15 cellular contexts compared by ENCODE assay signal in genomic region chr10:94043431-94043990, GRCh38. TPM values are rescaled to one million over a fixed set of nuclear protein-coding genes. Genes with fewer than 3 reads are reported as not detected.
A peak's percentile ranks its signal among the peaks of the same experiment; 100 is the strongest.
DNase-seq lines count a peak whose midpoint lies in the region; FAIRE-seq and TF ChIP-seq lines count a peak whose summit lies in the region.
"Had no signal": no experiment of that assay in that cellular context is flagged by ENCODE, and none has a peak within 500 bp of the region (broad histone marks: within the 10 kb centered on the region; RNA-seq: fewer than 3 reads in every experiment).

No MANE protein-coding gene starts in this region.

- H3K36me3 ChIP-seq in astrocyte (ENCODE audit: insufficient read depth, low read length) (no peaks in the 10 kb centered on the region), mucosa of rectum (ENCODE audit: control insufficient read depth in 2 of 2, insufficient read depth in 2 of 2, low read length in 2 of 2) (no peaks in the 10 kb centered on the region), uterus (no peaks in the 10 kb centered on the region), Caco-2 (ENCODE audit: control insufficient read depth, insufficient read depth, low read length) (no peaks in the 10 kb centered on the region)

- CTCF ChIA-PET in Caco-2 (lab: Charles Lee): no interaction called here

- no peaks in the 10 kb centered on the region for H3K27me3 Mint-ChIP-seq in astrocyte (ENCODE audit: low read depth, unreplicated experiment)
- H3K27me3 Mint-ChIP-seq in Caco-2 (ENCODE audit: insufficient read depth, unreplicated experiment): no peaks in the 10 kb centered on the region

- POLR2A ChIA-PET in Caco-2 (lab: Charles Lee): no interaction called here

- TF ChIP-seq POLR2A in H54 (IDR thresholded peaks at IDR 0.05; ENCODE audit: low read depth, low read length): no peak
- no peak for TF ChIP-seq POLR2A in uterus (IDR thresholded peaks at IDR 0.05)

- intact Hi-C loops in uterus (cut with DNase I; ENCODE audit: low total_unique reads) (no loop called here), Caco-2 (cut with micrococcal nuclease; ENCODE audit: unreplicated experiment) (no loop called here)

- no peak for TF ChIP-seq CTCF in astrocyte (IDR thresholded peaks at IDR 0.05; ENCODE audit: insufficient read depth, low read depth, low read length)
- TF ChIP-seq CTCF in uterus (IDR thresholded peaks at IDR 0.05): no peak
- no peak for TF ChIP-seq CTCF in Caco-2 (IDR thresholded peaks at IDR 0.05; ENCODE audit: insufficient read depth in 1 of 2, low read depth in 1 of 2, low read length in 1 of 2, severe bottlenecking in 1 of 2, unreplicated experiment in 1 of 2)

- H3K4me1 Mint-ChIP-seq in astrocyte (ENCODE audit: low read depth, unreplicated experiment) (peaks cover 8% of the 10 kb centered on the region), Caco-2 (ENCODE audit: low read depth, unreplicated experiment) (no peaks in the 10 kb centered on the region)

- no TSS peak for BruUV-seq in Caco-2 (replicated peaks; lab: Mats Ljungman, UMichigan)

- H3K4me1 ChIP-seq in astrocyte (ENCODE audit: insufficient read depth, low read length): peaks cover 18% of the 10 kb centered on the region
- peaks cover 14 to 33% of the 10 kb centered on the region in 2 donors for H3K4me1 ChIP-seq in mucosa of rectum (ENCODE audit: control insufficient read depth in 2 of 2, insufficient read depth in 2 of 2, low read length in 2 of 2)
- H3K4me1 ChIP-seq in uterus: no peaks in the 10 kb centered on the region
- peaks cover 8% of the 10 kb centered on the region; the same call in 1 of the 2 replicates for H3K4me1 ChIP-seq in Caco-2

- H3K9me3 Mint-ChIP-seq in astrocyte (ENCODE audit: unreplicated experiment): no peaks in the 10 kb centered on the region
- H3K9me3 Mint-ChIP-seq in Caco-2 (ENCODE audit: unreplicated experiment): no peaks in the 10 kb centered on the region

- H3K27me3 ChIP-seq in astrocyte (ENCODE audit: insufficient read depth, low read length) (no peaks in the 10 kb centered on the region), mucosa of rectum (ENCODE audit: control insufficient read depth in 2 of 2, insufficient read depth in 2 of 2, low read length in 2 of 2) (no peaks in the 10 kb centered on the region), uterus (no peaks in the 10 kb centered on the region), Caco-2 (replicated peaks; ENCODE audit: control insufficient read depth, insufficient read depth, low read length) (no peaks in the 10 kb centered on the region)

- FAIRE-seq in H54 (lab: Jason Lieb, UNC) (peak; percentile 45), astrocyte (lab: Jason Lieb, UNC) (no peak)
- FAIRE-seq: GM12878, GM18507, HTR-8/SVneo had no signal

- H2AFZ ChIP-seq in astrocyte (ENCODE audit: low read depth, low read length): no peak overlapping the region

- H3K9me3 ChIP-seq in astrocyte (ENCODE audit: insufficient read depth, low read depth, low read length): no peaks in the 10 kb centered on the region
- no peaks in the 10 kb centered on the region for H3K9me3 ChIP-seq in mucosa of rectum (ENCODE audit: control insufficient read depth in 2 of 2, low read length in 2 of 2)
- H3K9me3 ChIP-seq in uterus: no peaks in the 10 kb centered on the region
- no peaks in the 10 kb centered on the region for H3K9me3 ChIP-seq in Caco-2

- H3K27ac Mint-ChIP-seq in astrocyte (ENCODE audit: unreplicated experiment) (no peak overlapping the region), Caco-2 (ENCODE audit: unreplicated experiment) (no peak overlapping the region)

- H3K4me3 Mint-ChIP-seq in astrocyte (ENCODE audit: unreplicated experiment): no peak overlapping the region
- no peak overlapping the region for H3K4me3 Mint-ChIP-seq in Caco-2 (ENCODE audit: unreplicated experiment)

- DNase-seq in H54 (ENCODE audit: insufficient read length, low spot score) (no peak), astrocyte (ENCODE audit: low read depth) (no peak), uterus (no peak), NCI-H526 (lab: John Stamatoyannopoulos, UW) (no peak), NCI-H82 treated with DMSO at 0.1 percent for 48 hours (lab: John Stamatoyannopoulos, UW; ENCODE audit: unreplicated experiment) (no peak), Caco-2 (no peak)
- DNase-seq: DMS53, NCI-H187, NCI-H446 treated with DMSO at 0.1 percent for 48 hours, NCI-H774, SHP77 treated with DMSO at 0.1 percent for 48 hours had no signal

- no peak overlapping the region for H3K4me3 ChIP-seq in astrocyte (ENCODE audit: insufficient read depth, low read depth, low read length)
- H3K4me3 ChIP-seq in mucosa of rectum (ENCODE audit: low read length in 2 of 2): peak overlapping the region in 1 of 2 donors; percentile 45
- no peak overlapping the region for H3K4me3 ChIP-seq in uterus
- H3K4me3 ChIP-seq in Caco-2 (ENCODE audit: low read depth, low read length): no peak overlapping the region
- H3K4me3 ChIP-seq: GM12878 had no signal

- no peaks in the 10 kb centered on the region for H3K79me2 ChIP-seq in astrocyte (ENCODE audit: insufficient read depth, low read length)

- H3K4me2 ChIP-seq in astrocyte (ENCODE audit: low read length): peak overlapping the region; percentile 78

- H3K27ac ChIP-seq in astrocyte (ENCODE audit: low read depth, low read length): peak overlapping the region; percentile 76
- peak overlapping the region; percentile 53 to 76 for H3K27ac ChIP-seq in mucosa of rectum (ENCODE audit: low read depth in 2 of 2, low read length in 2 of 2)
- H3K27ac ChIP-seq in uterus: peak overlapping the region; percentile 2 to 58

- no peak overlapping the region for H3K9ac ChIP-seq in astrocyte (ENCODE audit: low read length)
- H3K9ac ChIP-seq in mucosa of rectum (ENCODE audit: low read depth in 1 of 2, low read length in 2 of 2): no peak overlapping the region

- no peaks in the 10 kb centered on the region for H3K36me3 Mint-ChIP-seq in astrocyte (ENCODE audit: low read depth, unreplicated experiment)
- no peaks in the 10 kb centered on the region for H3K36me3 Mint-ChIP-seq in Caco-2 (ENCODE audit: insufficient read depth, unreplicated experiment)

- H4K20me1 ChIP-seq in astrocyte (ENCODE audit: insufficient read depth, low read length): no peaks in the 10 kb centered on the region

RNA-seq across cellular contexts. Expression of gene PLCE1, which starts 49.8 kb away (rescaled TPM):
- total RNA-seq in astrocyte (0.58 and 0.84 TPM in 2 replicates), uterus (10 to 100 TPM in 3 of 4 donors, 1 to 10 TPM in 1; 7.1 to 21.7 (median 12.9) TPM), Caco-2 (2022) (10.7 and 12.8 TPM in 2 replicates)
